14 cellular contexts compared by ENCODE assay signal in genomic region chr13:50225188-50226155, GRCh38.
DNase-seq lines count a peak whose midpoint lies in the region; ATAC-seq and TF ChIP-seq lines count a peak whose summit lies in the region.
"Had no signal": no experiment of that assay in that cellular context is flagged by ENCODE, and none has a peak within 500 bp of the region (broad histone marks: within the 10 kb centered on the region; RNA-seq: fewer than 3 reads in every experiment).

No MANE protein-coding gene starts in this region.

- TF ChIP-seq CTCF in PC-3 (conservative IDR thresholded peaks at IDR 0.05; ENCODE audit: low read depth, low read length) (no peak), fibroblast of mammary gland (conservative IDR thresholded peaks at IDR 0.05; ENCODE audit: control insufficient read depth, insufficient read depth, low read depth, low read length) (no peak), progenitor cell of endocrine pancreas (IDR thresholded peaks at IDR 0.05; ENCODE audit: unreplicated experiment) (no peak)

- DNase-seq in activated CD4-positive, alpha-beta T cell treated with anti-CD3 and anti-CD28 coated beads, Interleukin-2, amount 10 ng/mL, durations not matched to agents 24 days and 14 days: no peak
- DNase-seq in activated CD4-positive, alpha-beta T cell treated with anti-CD3 and anti-CD28 coated beads, Interleukin-2, amount 10 ng/mL, durations not matched to agents 7 days and 5 days: no peak
- DNase-seq in PC-3 (no peak), fibroblast of mammary gland (ENCODE audit: low read depth) (peak; percentile 24), progenitor cell of endocrine pancreas (ENCODE audit: low spot score, unreplicated experiment) (no peak), T-cell (no peak)
- no peak for DNase-seq in stimulated activated CD8-positive, alpha-beta memory T cell treated with anti-CD3 and anti-CD28 coated beads, Interleukin-4, amount 100 ng/mL, for 48 hours
- DNase-seq: 8988T; CD4-positive, alpha-beta memory T cell; H9; NCI-H187; SK-N-SH had no signal

- no peaks in the 10 kb centered on the region for H3F3A ChIP-seq in PC-3 (ENCODE audit: low read length, unreplicated experiment)

- CTCF ChIA-PET in activated CD4-positive, alpha-beta T cell treated with anti-CD3 and anti-CD28 coated beads, Interleukin-2, amount 10 ng/mL, durations not matched to agents 7 days and 5 days (lab: Charles Lee): interaction anchor here (1.2 to 1.5 kb wide), 2 partner anchors 14 to 64 kb away, joined by 3 read pairs; no protein-coding TSS in a partner anchor
- CTCF ChIA-PET in PC-3 (lab: Charles Lee): no interaction called here
- CTCF ChIA-PET in T-cell (lab: Charles Lee): interaction anchor here in 1 of 2 donors (1.0 to 1.3 kb wide), 2 partner anchors 11 kb away, joined by 3 to 4 read pairs; no protein-coding TSS in a partner anchor

- no peaks in the 10 kb centered on the region for H3K9me2 ChIP-seq in PC-3 (replicated peaks; ENCODE audit: low read length)
- H3K9me2 ChIP-seq: SK-N-SH had no signal

- no peak overlapping the region for H3K4me3 ChIP-seq in PC-3 (ENCODE audit: low read length)
- no peak overlapping the region for H3K4me3 ChIP-seq in fibroblast of mammary gland (ENCODE audit: control insufficient read depth, low read depth, low read length)

- H3K9me3 Mint-ChIP-seq in activated CD4-positive, alpha-beta T cell treated with anti-CD3 and anti-CD28 coated beads, Interleukin-2, amount 10 ng/mL, durations not matched to agents 24 days and 14 days: peaks cover 4% of the 10 kb centered on the region
- H3K9me3 Mint-ChIP-seq in activated CD4-positive, alpha-beta T cell treated with anti-CD3 and anti-CD28 coated beads, Interleukin-2, amount 10 ng/mL, durations not matched to agents 7 days and 5 days: no peaks in the 10 kb centered on the region
- no peaks in the 10 kb centered on the region for H3K9me3 Mint-ChIP-seq in progenitor cell of endocrine pancreas (ENCODE audit: low read depth)
- no peaks in the 10 kb centered on the region for H3K9me3 Mint-ChIP-seq in T-cell
- H3K9me3 Mint-ChIP-seq: CD4-positive, alpha-beta memory T cell; H9; IgD-negative memory B cell had no signal

- H4K20me1 ChIP-seq in PC-3 (ENCODE audit: low read length): no peaks in the 10 kb centered on the region

- H2AFZ ChIP-seq in PC-3 (ENCODE audit: low read length): no peak overlapping the region

- no peaks in the 10 kb centered on the region for H3K9me3 ChIP-seq in PC-3 (ENCODE audit: low read length)
- H3K9me3 ChIP-seq: SK-N-SH had no signal

- BruUV-seq in PC-3 (replicated peaks; lab: Mats Ljungman, UMichigan): no TSS peak

- H3K27ac ChIP-seq in PC-3 (ENCODE audit: low read length): peak overlapping the region; percentile 69

- peaks cover 57% of the 10 kb centered on the region for H3K4me1 Mint-ChIP-seq in activated CD4-positive, alpha-beta T cell treated with anti-CD3 and anti-CD28 coated beads, Interleukin-2, amount 10 ng/mL, durations not matched to agents 24 days and 14 days
- H3K4me1 Mint-ChIP-seq in activated CD4-positive, alpha-beta T cell treated with anti-CD3 and anti-CD28 coated beads, Interleukin-2, amount 10 ng/mL, durations not matched to agents 7 days and 5 days: peaks cover 24% of the 10 kb centered on the region
- peaks cover 31% of the 10 kb centered on the region for H3K4me1 Mint-ChIP-seq in progenitor cell of endocrine pancreas (ENCODE audit: low read depth)
- H3K4me1 Mint-ChIP-seq in T-cell: peaks cover 17 to 67% (median 28%) of the 10 kb centered on the region in 3 donors

- no peaks in the 10 kb centered on the region for H3K36me3 Mint-ChIP-seq in activated CD4-positive, alpha-beta T cell treated with anti-CD3 and anti-CD28 coated beads, Interleukin-2, amount 10 ng/mL, durations not matched to agents 24 days and 14 days (ENCODE audit: low read depth)
- H3K36me3 Mint-ChIP-seq in activated CD4-positive, alpha-beta T cell treated with anti-CD3 and anti-CD28 coated beads, Interleukin-2, amount 10 ng/mL, durations not matched to agents 7 days and 5 days (ENCODE audit: low read depth): no peaks in the 10 kb centered on the region
- no peaks in the 10 kb centered on the region for H3K36me3 Mint-ChIP-seq in progenitor cell of endocrine pancreas (ENCODE audit: insufficient read depth)
- no peaks in the 10 kb centered on the region for H3K36me3 Mint-ChIP-seq in T-cell

- H3K27me3 ChIP-seq in PC-3 (ENCODE audit: low read length): no peaks in the 10 kb centered on the region

- H3K4me3 Mint-ChIP-seq in activated CD4-positive, alpha-beta T cell treated with anti-CD3 and anti-CD28 coated beads, Interleukin-2, amount 10 ng/mL, durations not matched to agents 24 days and 14 days: no peak overlapping the region
- no peak overlapping the region for H3K4me3 Mint-ChIP-seq in activated CD4-positive, alpha-beta T cell treated with anti-CD3 and anti-CD28 coated beads, Interleukin-2, amount 10 ng/mL, durations not matched to agents 7 days and 5 days
- H3K4me3 Mint-ChIP-seq in progenitor cell of endocrine pancreas (ENCODE audit: low read depth) (no peak overlapping the region), T-cell (no peak overlapping the region)
- H3K4me3 Mint-ChIP-seq: H9, IgD-negative memory B cell had no signal

- intact Hi-C loops in activated CD4-positive, alpha-beta T cell treated with anti-CD3 and anti-CD28 coated beads, Interleukin-2, amount 10 ng/mL, durations not matched to agents 24 days and 14 days (cut with micrococcal nuclease): loop anchor here (1.0 to 10.0 kb wide), 6 partner anchors 12 to 687 kb away; no protein-coding TSS in a partner anchor
- intact Hi-C loops in PC-3 (cut with micrococcal nuclease): no loop called here

- peak overlapping the region; percentile 13 for H3K27ac Mint-ChIP-seq in activated CD4-positive, alpha-beta T cell treated with anti-CD3 and anti-CD28 coated beads, Interleukin-2, amount 10 ng/mL, durations not matched to agents 24 days and 14 days
- H3K27ac Mint-ChIP-seq in activated CD4-positive, alpha-beta T cell treated with anti-CD3 and anti-CD28 coated beads, Interleukin-2, amount 10 ng/mL, durations not matched to agents 7 days and 5 days: no peak overlapping the region
- H3K27ac Mint-ChIP-seq in progenitor cell of endocrine pancreas: peak overlapping the region; percentile 38
- H3K27ac Mint-ChIP-seq in T-cell: no peak overlapping the region
- H3K27ac Mint-ChIP-seq: H9, IgD-negative memory B cell had no signal

- no peaks in the 10 kb centered on the region for H3K79me2 ChIP-seq in PC-3 (ENCODE audit: low read length)

- POLR2A ChIA-PET in activated CD4-positive, alpha-beta T cell treated with anti-CD3 and anti-CD28 coated beads, Interleukin-2, amount 10 ng/mL, durations not matched to agents 7 days and 5 days (lab: Charles Lee): interaction anchor here (0.7 kb wide), 1 partner anchor 126 kb away, joined by 3 read pairs; no protein-coding TSS in a partner anchor
- POLR2A ChIA-PET in PC-3 (lab: Charles Lee; ENCODE audit: unreplicated experiment): no interaction called here
- POLR2A ChIA-PET in T-cell (lab: Charles Lee): interaction anchor here (0.5 to 0.6 kb wide), 2 partner anchors 9 to 94 kb away, joined by 5 to 10 read pairs; no protein-coding TSS in a partner anchor

- 0 out of 2 replicates have a peak overlapping the region, but pooled peaks have one; percentile 21 for H3K4me2 ChIP-seq in PC-3 (ENCODE audit: low read length)
- H3K4me2 ChIP-seq: SK-N-SH had no signal

- no peak overlapping the region for H3K9ac ChIP-seq in PC-3 (ENCODE audit: low read length)
- H3K9ac ChIP-seq: SK-N-SH had no signal

- ATAC-seq in PC-3 (no peak), HG02763 (IDR thresholded peaks at IDR 0.05; ENCODE audit: unreplicated experiment) (no peak), T-cell (replicated peaks in 1 of 4) (no peak)

- no peaks in the 10 kb centered on the region for H3K36me3 ChIP-seq in PC-3 (ENCODE audit: low read depth, low read length)

- peaks cover 35% of the 10 kb centered on the region for H3K27me3 Mint-ChIP-seq in activated CD4-positive, alpha-beta T cell treated with anti-CD3 and anti-CD28 coated beads, Interleukin-2, amount 10 ng/mL, durations not matched to agents 24 days and 14 days
- peaks cover 47% of the 10 kb centered on the region for H3K27me3 Mint-ChIP-seq in activated CD4-positive, alpha-beta T cell treated with anti-CD3 and anti-CD28 coated beads, Interleukin-2, amount 10 ng/mL, durations not matched to agents 7 days and 5 days
- no peaks in the 10 kb centered on the region for H3K27me3 Mint-ChIP-seq in progenitor cell of endocrine pancreas
- H3K27me3 Mint-ChIP-seq in T-cell: no peaks in the 10 kb centered on the region

- peaks cover 31% of the 10 kb centered on the region for H3K4me1 ChIP-seq in PC-3 (ENCODE audit: insufficient read depth, low read length)

Comparison
In these comparisons a context has a peak if more than half of its experiments do, and no peak if none do; other contexts are left out.
1. H3K27ac Mint-ChIP-seq: peak in activated CD4-positive, alpha-beta T cell treated with anti-CD3 and anti-CD28 coated beads, Interleukin-2, amount 10 ng/mL, durations not matched to agents 24 days and 14 days (single experiment) and progenitor cell of endocrine pancreas (single experiment); none in activated CD4-positive, alpha-beta T cell treated with anti-CD3 and anti-CD28 coated beads, Interleukin-2, amount 10 ng/mL, durations not matched to agents 7 days and 5 days (single experiment) and T-cell (0 of 2).